20 cellular contexts compared by ENCODE assay signal in the genomic region with DNA sequence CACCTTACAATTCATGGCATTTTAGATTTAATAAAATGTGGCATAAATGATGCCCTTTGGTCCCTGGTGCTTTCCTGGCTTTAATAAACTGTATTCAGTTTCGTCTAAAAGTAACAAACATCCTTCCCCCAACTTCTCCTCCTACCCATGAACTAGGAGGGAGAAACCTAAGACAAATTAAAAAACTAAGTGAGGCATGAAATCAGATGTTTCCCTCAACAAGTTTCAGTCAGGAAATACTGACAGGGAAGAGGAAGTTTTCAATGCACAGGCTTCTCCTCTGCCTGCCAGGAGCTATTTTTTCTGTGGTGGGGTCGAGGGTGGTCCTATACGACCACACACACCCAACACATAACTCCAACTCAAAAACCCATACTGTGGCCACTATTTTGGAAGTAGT. TPM values are rescaled to one million over a fixed set of nuclear protein-coding genes. Genes with fewer than 3 reads are reported as not detected.
A peak's percentile ranks its signal among the peaks of the same experiment; 100 is the strongest.
DNase-seq lines count a peak whose midpoint lies in the region; ATAC-seq and TF ChIP-seq lines count a peak whose summit lies in the region.
"Had no signal": no experiment of that assay in that cellular context is flagged by ENCODE, and none has a peak within 500 bp of the region (broad histone marks: within the 10 kb centered on the region; RNA-seq: fewer than 3 reads in every experiment).

No MANE protein-coding gene starts in this region.

- ATAC-seq in GM21786 (IDR thresholded peaks at IDR 0.05; ENCODE audit: unreplicated experiment): no peak
- ATAC-seq: heart right ventricle, natural killer cell, Right ventricle myocardium inferior had no signal

- no peak overlapping the region for H4K8ac ChIP-seq in mesenchymal stem cell (ENCODE audit: low read length)

- H3F3A ChIP-seq in DOHH2 (ENCODE audit: control insufficient read depth, insufficient read depth): peaks cover 10% of the 10 kb centered on the region

- H3K27me3 Mint-ChIP-seq in endothelial cell (ENCODE audit: unreplicated experiment): peaks cover 3% of the 10 kb centered on the region

- H3K27me3 ChIP-seq in BLaER1 (no peaks in the 10 kb centered on the region), DOHH2 (ENCODE audit: control insufficient read depth, low read length) (no peaks in the 10 kb centered on the region), mesenchymal stem cell (ENCODE audit: control insufficient read depth in 1 of 2, insufficient read depth in 1 of 2, low read length in 2 of 2) (no peaks in the 10 kb centered on the region)
- H3K27me3 ChIP-seq: heart right ventricle had no signal

- no peak overlapping the region for H2AFZ ChIP-seq in OCI-LY7 (ENCODE audit: low read length)
- no peak overlapping the region for H2AFZ ChIP-seq in mesenchymal stem cell (ENCODE audit: low read depth, low read length)
- H2AFZ ChIP-seq: GM23248 had no signal

- H3K4me2 ChIP-seq in BLaER1: peak overlapping the region; percentile 66
- peak overlapping the region; percentile 73 for H3K4me2 ChIP-seq in DOHH2 (ENCODE audit: low read length)
- H3K4me2 ChIP-seq in OCI-LY7 (ENCODE audit: low read length): peak overlapping the region; percentile 64
- H3K4me2 ChIP-seq in mesenchymal stem cell (ENCODE audit: low read length, poor library complexity, severe bottlenecking): no peak overlapping the region

- peaks cover 92% of the 10 kb centered on the region for H3K79me2 ChIP-seq in DOHH2 (ENCODE audit: control insufficient read depth, low read length)
- peaks cover 93% of the 10 kb centered on the region for H3K79me2 ChIP-seq in OCI-LY7 (ENCODE audit: insufficient read depth, low read depth, low read length)

- H3K9me3 ChIP-seq in BLaER1: no peaks in the 10 kb centered on the region
- H3K9me3 ChIP-seq in DOHH2 (ENCODE audit: control insufficient read depth, insufficient read depth, low read length): no peaks in the 10 kb centered on the region
- no peaks in the 10 kb centered on the region for H3K9me3 ChIP-seq in OCI-LY7 (ENCODE audit: low read length)
- no peaks in the 10 kb centered on the region for H3K9me3 ChIP-seq in mesenchymal stem cell (ENCODE audit: control insufficient read depth, low read length)
- H3K9me3 ChIP-seq: heart right ventricle had no signal

- no peaks in the 10 kb centered on the region for H3K9me3 Mint-ChIP-seq in endothelial cell (ENCODE audit: unreplicated experiment)
- H3K9me3 Mint-ChIP-seq: natural killer cell had no signal

- peak overlapping the region; percentile 6; the same call in 1 of the 2 replicates for H3K9ac ChIP-seq in BLaER1
- no peak overlapping the region for H3K9ac ChIP-seq in mesenchymal stem cell (ENCODE audit: low read length)
- H3K9ac ChIP-seq: GM23248 had no signal

- BruUV-seq in OCI-LY7 (replicated peaks; lab: Mats Ljungman, UMichigan): no TSS peak

- POLR2A ChIA-PET in OCI-LY7 (lab: Charles Lee): interaction anchor here (0.7 to 2.9 kb wide), 3 partner anchors 11 to 1043 kb away, joined by 3 to 23 read pairs (median 3); a partner anchor contains a TSS

- H2AK5ac ChIP-seq in mesenchymal stem cell (ENCODE audit: low read length, severe bottlenecking): no peak overlapping the region

- TF ChIP-seq CTCF in DOHH2 (IDR thresholded peaks at IDR 0.05; ENCODE audit: low read depth, low read length, poor library complexity, severe bottlenecking) (no peak), OCI-LY7 (conservative IDR thresholded peaks at IDR 0.05; ENCODE audit: low read length) (no peak), endothelial cell (IDR thresholded peaks at IDR 0.05; ENCODE audit: unreplicated experiment) (no peak)

- H3K9me2 ChIP-seq in DOHH2 (replicated peaks; ENCODE audit: control insufficient read depth, low read length): no peaks in the 10 kb centered on the region
- H3K9me2 ChIP-seq in OCI-LY7 (ENCODE audit: insufficient read depth, low read length): no peaks in the 10 kb centered on the region

- H3K18ac ChIP-seq in mesenchymal stem cell (ENCODE audit: low read depth in 1 of 2, low read length in 2 of 2): no peak overlapping the region

- H3K4ac ChIP-seq in mesenchymal stem cell (ENCODE audit: low read depth in 1 of 2, low read length in 2 of 2): no peak overlapping the region

- H2BK12ac ChIP-seq in mesenchymal stem cell (ENCODE audit: low read length in 2 of 2): no peak overlapping the region

- H2BK5ac ChIP-seq in mesenchymal stem cell (ENCODE audit: low read depth, low read length, poor library complexity, severe bottlenecking): no peak overlapping the region

- H3K79me1 ChIP-seq in mesenchymal stem cell (replicated peaks; ENCODE audit: low read length, poor library complexity, severe bottlenecking): peaks cover 17% of the 10 kb centered on the region

- H3K4me3 ChIP-seq in BLaER1 (peak overlapping the region; percentile 33), DOHH2 (ENCODE audit: low read length) (peak overlapping the region; percentile 57), OCI-LY7 (ENCODE audit: low read depth, low read length, poor library complexity, severe bottlenecking) (peak overlapping the region; percentile 40), mesenchymal stem cell (ENCODE audit: insufficient read depth in 1 of 2, low read depth in 1 of 2, low read length in 2 of 2) (no peak overlapping the region)
- H3K4me3 ChIP-seq: GM23248, heart right ventricle, lung had no signal

- CTCF ChIA-PET in OCI-LY7 (lab: Charles Lee; ENCODE audit: unreplicated experiment): interaction anchor here (0.5 kb wide), 1 partner anchor 45 kb away, joined by 3 read pairs; no protein-coding TSS in a partner anchor

- H3K36me3 ChIP-seq in BLaER1 (peaks cover 54% of the 10 kb centered on the region), DOHH2 (ENCODE audit: control insufficient read depth, low read length) (peaks cover 64% of the 10 kb centered on the region), OCI-LY7 (ENCODE audit: insufficient read depth, low read length) (peaks cover 78% of the 10 kb centered on the region), mesenchymal stem cell (ENCODE audit: control insufficient read depth in 1 of 2, insufficient read depth in 2 of 2, low read depth in 1 of 2, low read length in 2 of 2) (peaks cover 0 to 42% of the 10 kb centered on the region in 2 experiments)

- peaks cover 16% of the 10 kb centered on the region for H3K4me1 Mint-ChIP-seq in endothelial cell (ENCODE audit: unreplicated experiment)

- peaks cover 55% of the 10 kb centered on the region for H4K20me1 ChIP-seq in BLaER1
- H4K20me1 ChIP-seq in DOHH2 (ENCODE audit: control insufficient read depth, insufficient read depth, low read depth, low read length): peaks cover 9% of the 10 kb centered on the region
- H4K20me1 ChIP-seq in OCI-LY7 (ENCODE audit: insufficient read depth, low read length): peaks cover 21% of the 10 kb centered on the region

- intact Hi-C loops in OCI-LY7 (cut with micrococcal nuclease; ENCODE audit: unreplicated experiment): no loop called here

- H3K27ac ChIP-seq in BLaER1: peak overlapping the region; percentile 51
- H3K27ac ChIP-seq in DOHH2 (ENCODE audit: low read depth, low read length): peak overlapping the region; percentile 60
- H3K27ac ChIP-seq in OCI-LY7 (ENCODE audit: low read depth, low read length, poor library complexity, severe bottlenecking): peak overlapping the region; percentile 22
- H3K27ac ChIP-seq in mesenchymal stem cell (ENCODE audit: low read length, poor library complexity, severe bottlenecking): no peak overlapping the region
- H3K27ac ChIP-seq: GM23248 had no signal

- H3K4me3 Mint-ChIP-seq in endothelial cell (ENCODE audit: unreplicated experiment): no peak overlapping the region
- H3K4me3 Mint-ChIP-seq: natural killer cell had no signal

- H3K14ac ChIP-seq in mesenchymal stem cell (ENCODE audit: low read length in 2 of 2): no peak overlapping the region

- H3K23ac ChIP-seq in mesenchymal stem cell (ENCODE audit: low read length in 2 of 2): no peak overlapping the region

- H2BK120ac ChIP-seq in mesenchymal stem cell (ENCODE audit: low read depth, low read length): no peak overlapping the region

- no peak overlapping the region for H4K91ac ChIP-seq in mesenchymal stem cell (ENCODE audit: low read length)

- no CpG with 5 or more reads among the region's 3 CpGs for whole genome bisulfite sequencing in mesenchymal stem cell

- no peak overlapping the region for H2BK15ac ChIP-seq in mesenchymal stem cell (ENCODE audit: low read depth, poor library complexity, severe bottlenecking)

- DNase-seq in OCI-LY7 (ENCODE audit: low spot score) (peak; percentile 26), endothelial cell (ENCODE audit: low spot score) (no peak), HCEC 1CT (no peak), mesenchymal stem cell (no peak)
- DNase-seq in activated CD8-positive, alpha-beta memory T cell treated with anti-CD3 and anti-CD28 coated beads for 24 hours: no peak
- DNase-seq: activated CD8-positive, alpha-beta memory T cell treated with anti-CD3 and anti-CD28 coated beads, Interleukin-2, amount 50 U/mL, for 4 hours; activated gamma-delta T cell treated with Interleukin-2 at 50 U/mL for 16 hours; effector memory CD4-positive, alpha-beta T cell; GDM1; heart right ventricle; natural killer cell; NCI-H1930; NCI-H446; stimulated activated CD4-positive, alpha-beta T cell treated with anti-CD3 and anti-CD28 coated beads, Interleukin-2, amount 100 ng/mL, for 24 hours had no signal

- H3K27ac Mint-ChIP-seq in endothelial cell (ENCODE audit: unreplicated experiment): peak overlapping the region; percentile 94
- H3K27ac Mint-ChIP-seq: natural killer cell had no signal

- H3K4me1 ChIP-seq in BLaER1 (peaks cover 75% of the 10 kb centered on the region), DOHH2 (ENCODE audit: control insufficient read depth, low read length) (peaks cover 28% of the 10 kb centered on the region), OCI-LY7 (ENCODE audit: insufficient read depth, low read length, poor library complexity, severe bottlenecking) (peaks cover 22% of the 10 kb centered on the region), mesenchymal stem cell (ENCODE audit: control insufficient read depth, insufficient read depth, low read depth, low read length) (peaks cover 2% of the 10 kb centered on the region)

- H3K36me3 Mint-ChIP-seq in endothelial cell (ENCODE audit: low read depth, unreplicated experiment): peaks cover 11% of the 10 kb centered on the region

RNA-seq across cellular contexts. Expression of a gene that starts 10.0 kb away (rescaled TPM):
- total RNA-seq in OCI-LY7 (2014; rRNA removed; shearing (Covaris generic)): 82.9 and 95.4 TPM in 2 replicates
- total RNA-seq in OCI-LY7 (2022): 93.1 and 94.9 TPM in 2 replicates
- 93.3 TPM for total RNA-seq in endothelial cell (ENCODE audit: unreplicated experiment)
- 41.2 TPM for polyA plus RNA-seq in mesenchymal stem cell (2013, experiment 1 of 2)
- polyA plus RNA-seq in mesenchymal stem cell (2013, experiment 2 of 2): 42.7 TPM

Comparison
In these comparisons a context has a peak if more than half of its experiments do, and no peak if none do; other contexts are left out.
1. H3K4me3 ChIP-seq: peak in BLaER1 (single experiment), DOHH2 (single experiment) and OCI-LY7 (single experiment); none in mesenchymal stem cell (0 of 2).